In the genomic region with DNA sequence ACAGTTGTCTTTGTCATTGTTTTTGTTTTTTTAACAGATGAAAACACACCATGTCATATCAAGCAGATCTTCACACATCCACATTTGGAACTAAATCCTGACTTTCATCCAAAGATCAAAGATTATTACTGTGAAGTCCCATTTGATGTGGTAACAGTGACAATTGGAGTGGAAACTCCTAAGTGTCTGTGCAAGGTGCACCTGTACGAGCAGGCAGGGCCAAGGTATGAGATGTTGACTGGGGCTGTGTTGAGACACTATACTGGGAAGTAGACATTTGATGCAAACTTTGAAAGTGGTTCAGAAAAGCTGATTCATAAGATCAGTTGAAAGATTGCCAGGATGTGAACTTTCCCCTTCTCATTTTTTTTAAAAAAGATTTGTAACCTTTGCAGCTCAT, we compare ENCODE assay signal across 17 cellular contexts.
DNase-seq lines count a peak whose midpoint lies in the region; ATAC-seq and TF ChIP-seq lines count a peak whose summit lies in the region.
"Had no signal": no experiment of that assay in that cellular context is flagged by ENCODE, and none has a peak within 500 bp of the region (broad histone marks: within the 10 kb centered on the region; RNA-seq: fewer than 3 reads in every experiment).

No MANE protein-coding gene starts in this region.

- POLR2A ChIA-PET in activated CD4-positive, alpha-beta T cell treated with anti-CD3 and anti-CD28 coated beads for 36 hours (lab: Charles Lee) = no interaction called here
- POLR2A ChIA-PET in HCT116 (lab: Charles Lee) = no interaction called here

- H3K27me3 Mint-ChIP-seq in activated CD4-positive, alpha-beta T cell treated with anti-CD3 and anti-CD28 coated beads for 36 hours = peaks cover 6% of the 10 kb centered on the region

- H2AFZ ChIP-seq in HCT116 (ENCODE audit: low read depth, low read length, poor library complexity, severe bottlenecking) (no peak overlapping the region), mesenchymal stem cell (ENCODE audit: low read depth, low read length) (no peak overlapping the region)

- RAD21 ChIA-PET in HCT116 (lab: Charles Lee; ENCODE audit: low non-redundant PET in 1 of 2, low total read pairs in 2 of 2, uncharacterized antibody in 2 of 2, unreplicated experiment in 2 of 2) = no interaction called here

- no peak for TF ChIP-seq CTCF in HCT116 (IDR thresholded peaks at IDR 0.05 in 2 of 3, conservative IDR thresholded peaks at IDR 0.05 in 1 of 3; ENCODE audit: borderline replicate concordance in 1 of 3, insufficient read depth in 1 of 3, low read depth in 2 of 3, low read length in 2 of 3)

- H3K4me2 ChIP-seq in HCT116 (ENCODE audit: low read length) (no peak overlapping the region), mesenchymal stem cell (ENCODE audit: low read length, poor library complexity, severe bottlenecking) (no peak overlapping the region)
- H3K4me2 ChIP-seq: A549 had no signal

- H3K27me3 ChIP-seq in HCT116 (ENCODE audit: insufficient read depth, low read length) = no peaks in the 10 kb centered on the region
- no peaks in the 10 kb centered on the region for H3K27me3 ChIP-seq in mesenchymal stem cell (ENCODE audit: control insufficient read depth in 1 of 2, insufficient read depth in 1 of 2, low read length in 2 of 2)
- H3K27me3 ChIP-seq: Peyer's patch had no signal

- BruUV-seq in HCT116 (replicated peaks; lab: Mats Ljungman, UMichigan) = no TSS peak

- peaks cover 16% of the 10 kb centered on the region for H3K4me1 Mint-ChIP-seq in activated CD4-positive, alpha-beta T cell treated with anti-CD3 and anti-CD28 coated beads for 36 hours

- no peaks in the 10 kb centered on the region for H3K9me3 Mint-ChIP-seq in activated CD4-positive, alpha-beta T cell treated with anti-CD3 and anti-CD28 coated beads for 36 hours (ENCODE audit: low read depth)

- H3K36me3 Mint-ChIP-seq in activated CD4-positive, alpha-beta T cell treated with anti-CD3 and anti-CD28 coated beads for 36 hours (ENCODE audit: low read depth) = no peaks in the 10 kb centered on the region

- H2BK15ac ChIP-seq in mesenchymal stem cell (ENCODE audit: low read depth, poor library complexity, severe bottlenecking) = no peak overlapping the region

- no peak overlapping the region for H2BK5ac ChIP-seq in mesenchymal stem cell (ENCODE audit: low read depth, low read length, poor library complexity, severe bottlenecking)

- no peaks in the 10 kb centered on the region for H4K20me1 ChIP-seq in HCT116 (ENCODE audit: insufficient read depth)

- DNase-seq in activated CD4-positive, alpha-beta T cell treated with anti-CD3 and anti-CD28 coated beads for 36 hours = peak; percentile 37
- DNase-seq in activated CD4-positive, alpha-beta T cell treated with anti-CD3 and anti-CD28 coated beads, Interleukin-2, amount 50 U/mL, for 4 hours = no peak
- DNase-seq in DMS53 (lab: John Stamatoyannopoulos, UW) (peak; percentile 76), HCT116 (ENCODE audit: low read depth, low spot score) (no peak), fibroblast of gingiva (ENCODE audit: low read depth) (peak; percentile 13), NCI-H510A treated with DMSO at 0.1 percent for 48 hours (lab: John Stamatoyannopoulos, UW) (no peak), mesenchymal stem cell (no peak), AG20443 (ENCODE audit: low spot score) (no peak)
- DNase-seq: Caco-2, DMS79, KBM-7, NCI-H1092, NCI-H345, NCI-H748 treated with DMSO at 0.1 percent for 48 hours, Peyer's patch, SHP77 had no signal

- 97% methylated on average over 1 of the region's 1 CpG for WGBS in mesenchymal stem cell

- H3K9me3 ChIP-seq in HCT116 (ENCODE audit: control insufficient read depth in 1 of 2, insufficient read depth in 1 of 2, low read depth in 1 of 2, low read length in 2 of 2) (no peaks in the 10 kb centered on the region), mesenchymal stem cell (ENCODE audit: control insufficient read depth, low read length) (no peaks in the 10 kb centered on the region)
- H3K9me3 ChIP-seq: A549, Caco-2, Peyer's patch had no signal

- no peak for TF ChIP-seq POLR2A in HCT116 (IDR thresholded peaks at IDR 0.05; ENCODE audit: borderline replicate concordance, extremely low read depth, insufficient read depth, insufficient read length)

- H4K91ac ChIP-seq in mesenchymal stem cell (ENCODE audit: low read length) = no peak overlapping the region

- H3K79me2 ChIP-seq in HCT116 (ENCODE audit: insufficient read depth, low read length) = no peaks in the 10 kb centered on the region

- H3K4me3 ChIP-seq in HCT116 (replicated peaks in 1 of 2; ENCODE audit: low read depth in 1 of 2, low read length in 2 of 2) (no peak overlapping the region), mesenchymal stem cell (ENCODE audit: insufficient read depth in 1 of 2, low read depth in 1 of 2, low read length in 2 of 2) (no peak overlapping the region)
- H3K4me3 ChIP-seq: A549, Peyer's patch had no signal

- H2AK5ac ChIP-seq in mesenchymal stem cell (ENCODE audit: low read length, severe bottlenecking) = no peak overlapping the region

- no peak overlapping the region for H3K4ac ChIP-seq in mesenchymal stem cell (ENCODE audit: low read depth in 1 of 2, low read length in 2 of 2)

- no peak overlapping the region for H3K14ac ChIP-seq in mesenchymal stem cell (ENCODE audit: low read length in 2 of 2)

- no peak overlapping the region for H2BK12ac ChIP-seq in mesenchymal stem cell (ENCODE audit: low read length in 2 of 2)

- H3K4me1 ChIP-seq in HCT116 (ENCODE audit: control insufficient read depth in 1 of 2, insufficient read depth in 2 of 2, low read length in 2 of 2) = no peaks in the 10 kb centered on the region
- no peaks in the 10 kb centered on the region for H3K4me1 ChIP-seq in mesenchymal stem cell (ENCODE audit: control insufficient read depth, insufficient read depth, low read depth, low read length)
- H3K4me1 ChIP-seq: A549, Caco-2, Peyer's patch had no signal

- no peak overlapping the region for H3K9ac ChIP-seq in HCT116 (ENCODE audit: low read length)
- H3K9ac ChIP-seq in mesenchymal stem cell (ENCODE audit: low read length) = no peak overlapping the region

- TF ChIP-seq RAD21 in HCT116 (IDR thresholded peaks at IDR 0.05; ENCODE audit: low read depth) = no peak

- H3K4me3 Mint-ChIP-seq in activated CD4-positive, alpha-beta T cell treated with anti-CD3 and anti-CD28 coated beads for 36 hours = no peak overlapping the region

- no peak overlapping the region for H3K27ac ChIP-seq in HCT116 (ENCODE audit: low read depth, low read length)
- H3K27ac ChIP-seq in mesenchymal stem cell (ENCODE audit: low read length, poor library complexity, severe bottlenecking) = no peak overlapping the region
- H3K27ac ChIP-seq: A549, Peyer's patch had no signal

- no peaks in the 10 kb centered on the region for H3K9me2 ChIP-seq in HCT116 (ENCODE audit: insufficient read depth)

- H3K27ac Mint-ChIP-seq in activated CD4-positive, alpha-beta T cell treated with anti-CD3 and anti-CD28 coated beads for 36 hours = no peak overlapping the region

- H3K23ac ChIP-seq in mesenchymal stem cell (ENCODE audit: low read length in 2 of 2) = no peak overlapping the region

- H2BK120ac ChIP-seq in mesenchymal stem cell (ENCODE audit: low read depth, low read length) = no peak overlapping the region

- no peaks in the 10 kb centered on the region for H3K79me1 ChIP-seq in mesenchymal stem cell (replicated peaks; ENCODE audit: low read length, poor library complexity, severe bottlenecking)

- CTCF ChIA-PET in activated CD4-positive, alpha-beta T cell treated with anti-CD3 and anti-CD28 coated beads for 36 hours (lab: Charles Lee) = no interaction called here
- CTCF ChIA-PET in HCT116 (lab: Charles Lee) = no interaction called here

- intact Hi-C loops in activated CD4-positive, alpha-beta T cell treated with anti-CD3 and anti-CD28 coated beads for 36 hours (cut with DNase I, micrococcal nuclease) = no loop called here
- intact Hi-C loops in HCT116 (cut with micrococcal nuclease) = no loop called here

- H4K8ac ChIP-seq in mesenchymal stem cell (ENCODE audit: low read length) = no peak overlapping the region

- ATAC-seq in activated CD4-positive, alpha-beta T cell treated with anti-CD3 and anti-CD28 coated beads for 36 hours = peak; percentile 66
- ATAC-seq in HCT116 = no peak
- ATAC-seq: A549 had no signal

- H3K36me3 ChIP-seq in HCT116 (ENCODE audit: control insufficient read depth in 1 of 2, insufficient read depth in 2 of 2, low read length in 2 of 2) (no peaks in the 10 kb centered on the region), mesenchymal stem cell (ENCODE audit: control insufficient read depth in 1 of 2, insufficient read depth in 2 of 2, low read depth in 1 of 2, low read length in 2 of 2) (peaks cover 0 to 24% of the 10 kb centered on the region in 2 experiments)
- H3K36me3 ChIP-seq: Peyer's patch had no signal

- no peak overlapping the region for H3K18ac ChIP-seq in mesenchymal stem cell (ENCODE audit: low read depth in 1 of 2, low read length in 2 of 2)

TF ChIP-seq in HCT116, 20 proteins besides CTCF, POLR2A, EP300 and RAD21:
- TF ChIP-seq TCF7L2 (IDR thresholded peaks at IDR 0.05; ENCODE audit: borderline replicate concordance, extremely low read depth, insufficient read depth, insufficient read length) (peak; percentile 84), SRF (IDR thresholded peaks at IDR 0.05; ENCODE audit: low read depth) (0 out of 2 replicates have a peak, but pooled peaks have one; percentile 23), SP1 (IDR thresholded peaks at IDR 0.05; ENCODE audit: low read depth) (0 out of 2 replicates have a peak, but pooled peaks have one; percentile 22), CBX3 (IDR thresholded peaks at IDR 0.05; ENCODE audit: low read depth) (no peak), YY1 (IDR thresholded peaks at IDR 0.05; ENCODE audit: extremely low read depth, insufficient replicate concordance, low read depth, low read length) (no peak)
TF ChIP-seq in HCT116: peak in this region for 3.

Comparison
In these comparisons a context has a peak if more than half of its experiments do, and no peak if none do; other contexts are left out.
1. DNase-seq: peak in activated CD4-positive, alpha-beta T cell treated with anti-CD3 and anti-CD28 coated beads for 36 hours (single experiment), DMS53 (single experiment) and fibroblast of gingiva (single experiment); none in activated CD4-positive, alpha-beta T cell treated with anti-CD3 and anti-CD28 coated beads, Interleukin-2, amount 50 U/mL, for 4 hours (0 of 2), HCT116 (single experiment), NCI-H510A treated with DMSO at 0.1 percent for 48 hours (single experiment), mesenchymal stem cell (single experiment) and AG20443 (single experiment).